Comparison of ENCODE assay signal across 14 cellular contexts in the genomic region with DNA sequence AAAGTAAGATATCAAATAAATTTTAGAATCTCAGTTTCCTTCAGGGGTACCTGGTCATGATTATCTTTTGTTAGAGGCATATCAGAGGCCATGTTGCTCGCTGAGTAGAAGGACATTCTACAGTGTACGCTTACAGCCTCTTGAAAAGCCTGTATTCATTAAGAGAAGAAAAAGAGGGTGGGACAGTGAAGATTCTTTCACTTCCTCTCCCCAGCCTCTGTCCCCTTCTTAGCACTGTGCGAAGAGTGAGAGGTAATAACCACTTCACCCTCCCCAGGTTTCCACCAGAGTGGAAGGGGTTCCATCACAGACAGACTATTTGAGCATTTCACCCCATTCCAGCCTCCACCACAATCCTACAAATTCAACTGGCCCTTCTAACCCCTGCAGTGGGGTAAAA. TPM values are rescaled to one million over a fixed set of nuclear protein-coding genes. Genes with fewer than 3 reads are reported as not detected.
DNase-seq lines count a peak whose midpoint lies in the region; ATAC-seq and TF ChIP-seq lines count a peak whose summit lies in the region.
"Had no signal": no experiment of that assay in that cellular context is flagged by ENCODE, and none has a peak within 500 bp of the region (broad histone marks: within the 10 kb centered on the region; RNA-seq: fewer than 3 reads in every experiment).

No MANE protein-coding gene starts in this region.

- no peaks in the 10 kb centered on the region for H3K9me3 ChIP-seq in BLaER1 treated with 17β-estradiol and CSF1 and Interleukin-3, amounts not matched to agents 10 nM and 100 nM (replicated peaks in 1 of 11)
- no peaks in the 10 kb centered on the region for H3K9me3 ChIP-seq in ascending aorta

- no peak overlapping the region for H3K9ac ChIP-seq in BLaER1 treated with 17β-estradiol and CSF1 and Interleukin-3, amounts not matched to agents 10 nM and 100 nM

- peak; percentile 74 for DNase-seq in NOMO-1 treated with DMSO at 0.1 percent for 48 hours (lab: John Stamatoyannopoulos, UW; ENCODE audit: unreplicated experiment)
- no peak for DNase-seq in NCI-H1436 (lab: John Stamatoyannopoulos, UW)
- DNase-seq in NCI-H526 treated with DMSO at 0.1 percent for 48 hours (lab: John Stamatoyannopoulos, UW) = no peak
- no peak for DNase-seq in ascending aorta (ENCODE audit: low spot score in 2 of 2)
- DNase-seq in activated T-cell treated with anti-CD3 and anti-CD28 coated beads for 4 hours = no peak
- DNase-seq: activated CD8-positive, alpha-beta memory T cell treated with anti-CD3 and anti-CD28 coated beads for 24 hours; NCI-H446 treated with DMSO at 0.1 percent for 48 hours had no signal

- H3K27me3 ChIP-seq in BLaER1 treated with 17β-estradiol and CSF1 and Interleukin-3, amounts not matched to agents 10 nM and 100 nM = no peaks in the 10 kb centered on the region
- no peaks in the 10 kb centered on the region for H3K27me3 ChIP-seq in ascending aorta

- H3K36me3 ChIP-seq in BLaER1 treated with 17β-estradiol and CSF1 and Interleukin-3, amounts not matched to agents 10 nM and 100 nM = no peaks in the 10 kb centered on the region
- no peaks in the 10 kb centered on the region for H3K36me3 ChIP-seq in ascending aorta

- intact Hi-C loops in ascending aorta (cut with DNase I) = no loop called here

- TF ChIP-seq CTCF in ascending aorta (IDR thresholded peaks at IDR 0.05) = no peak

- H4K20me1 ChIP-seq in BLaER1 treated with 17β-estradiol and CSF1 and Interleukin-3, amounts not matched to agents 10 nM and 100 nM = no peaks in the 10 kb centered on the region; a peak in 1 of 22 replicates

- no peak overlapping the region for H3K4me3 ChIP-seq in BLaER1 treated with 17β-estradiol and CSF1 and Interleukin-3, amounts not matched to agents 10 nM and 100 nM
- no peak overlapping the region for H3K4me3 ChIP-seq in ascending aorta
- H3K4me3 ChIP-seq: GM23338 had no signal

- peaks cover 23 to 41% (median 31%) of the 10 kb centered on the region in 10 experiments for H3K4me1 ChIP-seq in BLaER1 treated with 17β-estradiol and CSF1 and Interleukin-3, amounts not matched to agents 10 nM and 100 nM
- H3K4me1 ChIP-seq in ascending aorta = no peaks in the 10 kb centered on the region

- peak overlapping the region; percentile 17 to 89 (median 70); a peak in 16 of 22 replicates for H3K4me2 ChIP-seq in BLaER1 treated with 17β-estradiol and CSF1 and Interleukin-3, amounts not matched to agents 10 nM and 100 nM
- H3K4me2 ChIP-seq: GM23338 had no signal

- peak overlapping the region in 4 of 11 experiments; percentile 26 to 71 (median 56); a peak in 7 of 22 replicates for H3K27ac ChIP-seq in BLaER1 treated with 17β-estradiol and CSF1 and Interleukin-3, amounts not matched to agents 10 nM and 100 nM
- H3K27ac ChIP-seq in ascending aorta = no peak overlapping the region

- ATAC-seq in GM19372 (IDR thresholded peaks at IDR 0.05; ENCODE audit: low read depth, unreplicated experiment) (peak; percentile 64), HG02981 (IDR thresholded peaks at IDR 0.05; ENCODE audit: unreplicated experiment) (peak; percentile 64)

RNA-seq across cellular contexts. Expression of a gene that starts 4.8 kb away (rescaled TPM):
- total RNA-seq in ascending aorta = not detected
- total RNA-seq: mononuclear cell, skeletal muscle tissue had no signal

RNA-seq across cellular contexts. Expression of a gene that starts 14.5 kb away (rescaled TPM):
- 1.5 TPM for total RNA-seq in ascending aorta

RNA-seq across cellular contexts. Expression of a gene that starts 41.0 kb away (rescaled TPM):
- total RNA-seq in ascending aorta = not detected
- total RNA-seq: A673 had no signal

RNA-seq across cellular contexts. Expression of a gene that starts 47.2 kb away (rescaled TPM):
- 1.8 TPM for total RNA-seq in ascending aorta
- total RNA-seq: A673, GM23338 had no signal
